Comparison of ENCODE assay signal across 1 cellular context in genomic region chr3:129829640-129830039, GRCh38.
TF ChIP-seq lines count a peak whose summit lies in the region.

No MANE protein-coding gene starts in this region.

TF ChIP-seq in IMR-90, 13 proteins besides CTCF, POLR2A, EP300 and RAD21 (continued from another document):
- TF ChIP-seq NFE2L2 (IDR thresholded peaks at IDR 0.05; ENCODE audit: low read depth, low read length) (peak; percentile 38; the same call in 1 of the 2 replicates), SMC3 (IDR thresholded peaks at IDR 0.05; ENCODE audit: low read depth, low read length) (peak; percentile 88), FOS (IDR thresholded peaks at IDR 0.05; ENCODE audit: low read depth, low read length) (peak; percentile 50; the same call in 1 of the 2 replicates), RFX5 (IDR thresholded peaks at IDR 0.05; ENCODE audit: low read depth, low read length) (no peak), CEBPB (IDR thresholded peaks at IDR 0.05; ENCODE audit: low read depth, low read length) (peak; percentile 23; the same call in 1 of the 2 replicates), MAFK (IDR thresholded peaks at IDR 0.05; ENCODE audit: low read depth, low read length) (0 out of 2 replicates have a peak, but pooled peaks have one; percentile 12), CHD1 (IDR thresholded peaks at IDR 0.05; ENCODE audit: low read depth, low read length) (no peak)
- TF ChIP-seq, protein P1, sequence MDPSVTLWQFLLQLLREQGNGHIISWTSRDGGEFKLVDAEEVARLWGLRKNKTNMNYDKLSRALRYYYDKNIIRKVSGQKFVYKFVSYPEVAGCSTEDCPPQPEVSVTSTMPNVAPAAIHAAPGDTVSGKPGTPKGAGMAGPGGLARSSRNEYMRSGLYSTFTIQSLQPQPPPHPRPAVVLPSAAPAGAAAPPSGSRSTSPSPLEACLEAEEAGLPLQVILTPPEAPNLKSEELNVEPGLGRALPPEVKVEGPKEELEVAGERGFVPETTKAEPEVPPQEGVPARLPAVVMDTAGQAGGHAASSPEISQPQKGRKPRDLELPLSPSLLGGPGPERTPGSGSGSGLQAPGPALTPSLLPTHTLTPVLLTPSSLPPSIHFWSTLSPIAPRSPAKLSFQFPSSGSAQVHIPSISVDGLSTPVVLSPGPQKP (IDR thresholded peaks at IDR 0.05; ENCODE audit: borderline replicate concordance, low read depth, low read length) = no peak
